In the genomic region with DNA sequence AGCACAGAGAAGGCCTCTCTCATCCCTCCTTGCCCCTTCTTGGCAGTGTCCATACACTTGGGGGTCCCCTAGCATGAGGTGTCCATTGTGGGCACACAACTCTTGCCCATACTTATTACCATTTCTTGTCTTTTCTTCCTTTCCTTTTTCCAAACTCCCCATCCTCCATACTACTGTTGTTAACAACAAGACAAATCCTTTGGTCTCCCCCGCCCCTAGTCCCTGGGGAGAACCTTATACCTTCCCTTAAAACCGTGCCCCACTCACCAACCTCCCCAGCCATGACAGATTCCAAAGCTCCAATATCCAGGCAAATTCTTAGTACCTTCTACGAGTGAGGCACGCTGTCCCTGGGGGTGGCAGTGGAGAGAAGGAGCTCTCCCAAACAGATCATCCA, we compare ENCODE assay signal across 2 cellular contexts.
TF ChIP-seq lines count a peak whose summit lies in the region.

No MANE protein-coding gene starts in this region.

TF ChIP-seq in HEK293, 187 proteins besides CTCF, POLR2A, EP300 and RAD21:
- TF ChIP-seq, protein P1, sequence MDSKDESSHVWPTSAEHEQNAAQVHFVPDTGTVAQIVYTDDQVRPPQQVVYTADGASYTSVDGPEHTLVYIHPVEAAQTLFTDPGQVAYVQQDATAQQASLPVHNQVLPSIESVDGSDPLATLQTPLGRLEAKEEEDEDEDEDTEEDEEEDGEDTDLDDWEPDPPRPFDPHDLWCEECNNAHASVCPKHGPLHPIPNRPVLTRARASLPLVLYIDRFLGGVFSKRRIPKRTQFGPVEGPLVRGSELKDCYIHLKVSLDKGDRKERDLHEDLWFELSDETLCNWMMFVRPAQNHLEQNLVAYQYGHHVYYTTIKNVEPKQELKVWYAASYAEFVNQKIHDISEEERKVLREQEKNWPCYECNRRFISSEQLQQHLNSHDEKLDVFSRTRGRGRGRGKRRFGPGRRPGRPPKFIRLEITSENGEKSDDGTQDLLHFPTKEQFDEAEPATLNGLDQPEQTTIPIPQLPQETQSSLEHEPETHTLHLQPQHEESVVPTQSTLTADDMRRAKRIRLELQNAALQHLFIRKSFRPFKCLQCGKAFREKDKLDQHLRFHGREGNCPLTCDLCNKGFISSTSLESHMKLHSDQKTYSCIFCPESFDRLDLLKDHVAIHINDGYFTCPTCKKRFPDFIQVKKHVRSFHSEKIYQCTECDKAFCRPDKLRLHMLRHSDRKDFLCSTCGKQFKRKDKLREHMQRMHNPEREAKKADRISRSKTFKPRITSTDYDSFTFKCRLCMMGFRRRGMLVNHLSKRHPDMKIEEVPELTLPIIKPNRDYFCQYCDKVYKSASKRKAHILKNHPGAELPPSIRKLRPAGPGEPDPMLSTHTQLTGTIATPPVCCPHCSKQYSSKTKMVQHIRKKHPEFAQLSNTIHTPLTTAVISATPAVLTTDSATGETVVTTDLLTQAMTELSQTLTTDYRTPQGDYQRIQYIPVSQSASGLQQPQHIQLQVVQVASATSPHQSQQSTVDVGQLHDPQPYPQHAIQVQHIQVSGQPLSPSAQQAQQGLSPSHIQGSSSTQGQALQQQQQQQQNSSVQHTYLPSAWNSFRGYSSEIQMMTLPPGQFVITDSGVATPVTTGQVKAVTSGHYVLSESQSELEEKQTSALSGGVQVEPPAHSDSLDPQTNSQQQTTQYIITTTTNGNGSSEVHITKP (tag by site-specific recombination; IDR thresholded peaks at IDR 0.05), result peak; percentile 35
- no peak for TF ChIP-seq ZNF701 (tag by site-specific recombination; IDR thresholded peaks at IDR 0.05)

TF ChIP-seq in HepG2, 621 proteins besides CTCF, POLR2A, EP300 and RAD21 (continued from another document):
- TF ChIP-seq SIX1 (CRISPR knock-in tag; IDR thresholded peaks at IDR 0.05; ENCODE audit: borderline replicate concordance) (no peak), SOX5 (CRISPR knock-in tag; IDR thresholded peaks at IDR 0.05; ENCODE audit: borderline replicate concordance) (no peak), HOXA5 (CRISPR knock-in tag; IDR thresholded peaks at IDR 0.05) (no peak), ELF1 (CRISPR knock-in tag; IDR thresholded peaks at IDR 0.05) (no peak)
